12 cellular contexts compared by ENCODE assay signal in genomic region chr9:97695390-97695789, GRCh38. TPM values are rescaled to one million over a fixed set of nuclear protein-coding genes. Genes with fewer than 3 reads are reported as not detected.
A peak's percentile ranks its signal among the peaks of the same experiment; 100 is the strongest.
DNase-seq lines count a peak whose midpoint lies in the region; ATAC-seq and TF ChIP-seq lines count a peak whose summit lies in the region.
"Had no signal": no experiment of that assay in that cellular context is flagged by ENCODE, and none has a peak within 500 bp of the region (broad histone marks: within the 10 kb centered on the region; RNA-seq: fewer than 3 reads in every experiment).

No MANE protein-coding gene starts in this region.

- POLR2A ChIA-PET in PC-9 (lab: Charles Lee; ENCODE audit: unreplicated experiment), result interaction anchor here (0.6 kb wide), 1 partner anchor 529 kb away, joined by 6 read pairs; no protein-coding TSS in a partner anchor

- no TSS peak for BruUV-seq in PC-9 (replicated peaks; lab: Mats Ljungman, UMichigan)

- H3K9me3 Mint-ChIP-seq in T-helper 1 cell treated with Interleukin-12 subunit alpha and Interleukin-12 subunit beta and Interleukin-4 antibody, amounts not matched to agents 30 μg/mL and 1 μg/mL, for 36 hours, result no peaks in the 10 kb centered on the region
- no peaks in the 10 kb centered on the region for H3K9me3 Mint-ChIP-seq in GM23338

- in situ Hi-C loops in gastrocnemius medialis (cut with MboI; ENCODE audit: low sequenced_read_pairs in 4 of 4), result loop anchor here in 1 of 4 donors (25.0 kb wide), 1 partner anchor 317 kb away; no protein-coding TSS in a partner anchor

- no peak for TF ChIP-seq CTCF in PC-9 (conservative IDR thresholded peaks at IDR 0.05)
- no peak for TF ChIP-seq CTCF in esophagus muscularis mucosa (IDR thresholded peaks at IDR 0.05)
- TF ChIP-seq CTCF in gastrocnemius medialis (IDR thresholded peaks at IDR 0.05 in 4 of 5, conservative IDR thresholded peaks at IDR 0.05 in 1 of 5), result no peak
- no peak for TF ChIP-seq CTCF in GM23338 (conservative IDR thresholded peaks at IDR 0.05; ENCODE audit: low read depth in 2 of 2)

- H3K9me3 ChIP-seq in PC-9 (ENCODE audit: insufficient read depth, low read depth) (no peaks in the 10 kb centered on the region), esophagus muscularis mucosa (no peaks in the 10 kb centered on the region), gastrocnemius medialis (no peaks in the 10 kb centered on the region)
- H3K9me3 ChIP-seq: tibial nerve had no signal

- CTCF ChIA-PET in PC-9 (lab: Charles Lee), result no interaction called here

- peaks cover 14% of the 10 kb centered on the region for H3K36me3 Mint-ChIP-seq in T-helper 1 cell treated with Interleukin-12 subunit alpha and Interleukin-12 subunit beta and Interleukin-4 antibody, amounts not matched to agents 30 μg/mL and 1 μg/mL, for 36 hours (ENCODE audit: low read depth)
- peaks cover 3% of the 10 kb centered on the region; the same call in 1 of the 3 replicates for H3K36me3 Mint-ChIP-seq in GM23338 (ENCODE audit: low read depth)

- DNase-seq in T-helper 1 cell (no peak), PC-9 (no peak), esophagus muscularis mucosa (ENCODE audit: extremely low spot score) (no peak), gastrocnemius medialis (no peak), NCI-H2227 (lab: John Stamatoyannopoulos, UW; ENCODE audit: unreplicated experiment) (no peak), NCI-H345 (lab: John Stamatoyannopoulos, UW) (no peak), GM23338 (ENCODE audit: low spot score) (no peak)
- DNase-seq: 8988T, MV-4-11 had no signal

- H3F3A ChIP-seq in PC-9 (ENCODE audit: insufficient read depth, low read depth), result peaks cover 9% of the 10 kb centered on the region
- peaks cover 5% of the 10 kb centered on the region for H3F3A ChIP-seq in GM23338 (replicated peaks; ENCODE audit: low read depth)

- H3K79me2 ChIP-seq in PC-9 (ENCODE audit: low read depth), result peaks cover 39% of the 10 kb centered on the region
- no peaks in the 10 kb centered on the region for H3K79me2 ChIP-seq in GM23338 (replicated peaks; ENCODE audit: insufficient read depth)

- H3K9me2 ChIP-seq in PC-9 (ENCODE audit: insufficient read depth), result no peaks in the 10 kb centered on the region
- H3K9me2 ChIP-seq in GM23338 (ENCODE audit: insufficient read depth), result no peaks in the 10 kb centered on the region

- H3K27ac Mint-ChIP-seq in T-helper 1 cell treated with Interleukin-12 subunit alpha and Interleukin-12 subunit beta and Interleukin-4 antibody, amounts not matched to agents 30 μg/mL and 1 μg/mL, for 36 hours, result no peak overlapping the region
- H3K27ac Mint-ChIP-seq in GM23338, result no peak overlapping the region

- H3K4me3 ChIP-seq in PC-9 (peak overlapping the region; percentile 63; the same call in 1 of the 2 replicates), esophagus muscularis mucosa (peak overlapping the region in 3 of 4 donors; percentile 4 to 87 (median 87)), gastrocnemius medialis (peak overlapping the region in 3 of 4 donors; percentile 81 to 96 (median 89)), GM23338 (no peak overlapping the region)

- TF ChIP-seq POLR2A in esophagus muscularis mucosa (IDR thresholded peaks at IDR 0.05; ENCODE audit: low read depth), result no peak
- TF ChIP-seq POLR2A in gastrocnemius medialis (IDR thresholded peaks at IDR 0.05), result no peak

- H3K4me1 ChIP-seq in PC-9 (replicated peaks; ENCODE audit: insufficient read depth) (peaks cover 29% of the 10 kb centered on the region), esophagus muscularis mucosa (peaks cover 25 to 47% (median 39%) of the 10 kb centered on the region in 4 donors), gastrocnemius medialis (peaks cover 21 to 38% of the 10 kb centered on the region in 2 donors), GM23338 (ENCODE audit: insufficient read depth) (peaks cover 11% of the 10 kb centered on the region; the same call in 1 of the 2 replicates)

- H3K4me1 Mint-ChIP-seq in T-helper 1 cell treated with Interleukin-12 subunit alpha and Interleukin-12 subunit beta and Interleukin-4 antibody, amounts not matched to agents 30 μg/mL and 1 μg/mL, for 36 hours (ENCODE audit: low read depth), result peaks cover 44% of the 10 kb centered on the region
- peaks cover 14% of the 10 kb centered on the region; the same call in 2 of the 3 replicates for H3K4me1 Mint-ChIP-seq in GM23338

- no peak overlapping the region for H2AFZ ChIP-seq in PC-9
- H2AFZ ChIP-seq in GM23338, result no peak overlapping the region

- H4K20me1 ChIP-seq in PC-9 (ENCODE audit: insufficient read depth) (0 out of 2 replicates have a peak, but pooled peaks cover 3% of the 10 kb centered on the region), GM23338 (replicated peaks; ENCODE audit: insufficient read depth) (no peaks in the 10 kb centered on the region; the same call in none of the 2 replicates)

- H3K27me3 ChIP-seq in PC-9 (ENCODE audit: insufficient read depth, low read depth) (no peaks in the 10 kb centered on the region), esophagus muscularis mucosa (no peaks in the 10 kb centered on the region), gastrocnemius medialis (no peaks in the 10 kb centered on the region), GM23338 (ENCODE audit: insufficient read depth) (peaks cover 44% of the 10 kb centered on the region)
- H3K27me3 ChIP-seq: tibial nerve had no signal

- 67% methylated on average over 3 of the region's 3 CpGs for WGBS in esophagus muscularis mucosa

- H3K27me3 Mint-ChIP-seq in T-helper 1 cell treated with Interleukin-12 subunit alpha and Interleukin-12 subunit beta and Interleukin-4 antibody, amounts not matched to agents 30 μg/mL and 1 μg/mL, for 36 hours (ENCODE audit: low read depth), result no peaks in the 10 kb centered on the region
- peaks cover 15% of the 10 kb centered on the region for H3K27me3 Mint-ChIP-seq in GM23338 (ENCODE audit: insufficient read depth, low read depth, poor library complexity)

- H3K27ac ChIP-seq in PC-9, result no peak overlapping the region
- no peak overlapping the region for H3K27ac ChIP-seq in esophagus muscularis mucosa (replicated peaks in 1 of 4)
- H3K27ac ChIP-seq in gastrocnemius medialis, result peak overlapping the region; percentile 93 to 98 (median 94)
- no peak overlapping the region for H3K27ac ChIP-seq in GM23338 (ENCODE audit: low read depth)
- H3K27ac ChIP-seq: RWPE1 had no signal

- peaks cover 12% of the 10 kb centered on the region for H3K36me3 ChIP-seq in PC-9 (ENCODE audit: low read depth)
- peaks cover 17 to 29% (median 26%) of the 10 kb centered on the region in 4 donors for H3K36me3 ChIP-seq in esophagus muscularis mucosa
- H3K36me3 ChIP-seq in gastrocnemius medialis, result peaks cover 0 to 18% of the 10 kb centered on the region in 2 donors
- H3K36me3 ChIP-seq in GM23338 (ENCODE audit: insufficient read depth), result no peaks in the 10 kb centered on the region

- peak overlapping the region; percentile 83 for H3K4me3 Mint-ChIP-seq in T-helper 1 cell treated with Interleukin-12 subunit alpha and Interleukin-12 subunit beta and Interleukin-4 antibody, amounts not matched to agents 30 μg/mL and 1 μg/mL, for 36 hours
- H3K4me3 Mint-ChIP-seq in GM23338, result no peak overlapping the region

- no peak for ATAC-seq in gastrocnemius medialis
- ATAC-seq in GM23338, result no peak

- intact Hi-C loops in PC-9 (cut with micrococcal nuclease; ENCODE audit: unreplicated experiment), result no loop called here
- intact Hi-C loops in esophagus muscularis mucosa (cut with DNase I), result no loop called here
- intact Hi-C loops in gastrocnemius medialis (cut with DNase I; ENCODE audit: low total_unique reads), result loop anchor here (5.0 to 10.0 kb wide), 3 partner anchors 223 to 562 kb away; partner anchors contain the start of gene TBC1D2

- TF ChIP-seq EP300 in esophagus muscularis mucosa (IDR thresholded peaks at IDR 0.05), result no peak

- peak overlapping the region; percentile 82 for H3K4me2 ChIP-seq in PC-9
- no peak overlapping the region for H3K4me2 ChIP-seq in GM23338

TF ChIP-seq in GM23338, 12 proteins besides CTCF, POLR2A, EP300 and RAD21:
- TF ChIP-seq POLR2AphosphoS5 (IDR thresholded peaks at IDR 0.05; ENCODE audit: low read depth) (no peak), JUNB (IDR thresholded peaks at IDR 0.05; ENCODE audit: unreplicated experiment) (no peak)

RNA-seq across cellular contexts. Expression of gene XPA, which starts 1.8 kb away (rescaled TPM):
- total RNA-seq in PC-9 (2021), result 11.6 and 17.4 TPM in 2 replicates
- total RNA-seq in esophagus muscularis mucosa, result 10 to 100 TPM; 21.2 to 27.1 (median 22.9) TPM
- total RNA-seq in gastrocnemius medialis, result 10 to 100 TPM in 2 of 4 donors, 1 to 10 TPM in 2; 4.8 to 14.8 (median 9.7) TPM
- total RNA-seq in GM23338 (2014; rRNA removed; shearing (Covaris generic)), result 1.9 TPM in 1 of 2 replicates, not detected in the other
- polyA plus RNA-seq in GM23338 (2016; fragmentation: Nextera tagmentation; extraction: Ambion mirVana), result 5.8 and 9.1 TPM in 2 replicates

Comparison
In these comparisons a context has a peak if more than half of its experiments do, and no peak if none do; other contexts are left out.
1. H3K27ac ChIP-seq: peak in gastrocnemius medialis (4 of 4); none in PC-9 (single experiment), esophagus muscularis mucosa (0 of 4) and GM23338 (single experiment).